Comparison of ENCODE assay signal across 14 cellular contexts in genomic region chr21:24148461-24148860, GRCh38.
DNase-seq lines count a peak whose midpoint lies in the region; ATAC-seq and TF ChIP-seq lines count a peak whose summit lies in the region.
"Had no signal": no experiment of that assay in that cellular context is flagged by ENCODE, and none has a peak within 500 bp of the region (broad histone marks: within the 10 kb centered on the region; RNA-seq: fewer than 3 reads in every experiment).

No MANE protein-coding gene starts in this region.

- CTCF ChIA-PET in CD8-positive, alpha-beta T cell (lab: Charles Lee): no interaction called here

- H3K36me3 ChIP-seq in WERI-Rb-1: no peaks in the 10 kb centered on the region
- H3K36me3 ChIP-seq in CD8-positive, alpha-beta T cell (ENCODE audit: insufficient read depth, low read length): no peaks in the 10 kb centered on the region

- DNase-seq in NCI-H524 (lab: John Stamatoyannopoulos, UW) (peak; percentile 29 to 64), NCI-H82 treated with DMSO at 0.1 percent for 48 hours (lab: John Stamatoyannopoulos, UW; ENCODE audit: unreplicated experiment) (peak; percentile 39), WERI-Rb-1 (peak; percentile 78), endothelial cell (ENCODE audit: low spot score) (no peak)
- no peak for DNase-seq in CD8-positive, alpha-beta T cell
- DNase-seq: C1 segment of cervical spinal cord; Caco-2; CD4-positive, alpha-beta memory T cell; DMS153; DND-41; H9 had no signal

- H3K4me1 Mint-ChIP-seq in endothelial cell (ENCODE audit: unreplicated experiment): no peaks in the 10 kb centered on the region
- H3K4me1 Mint-ChIP-seq in CD8-positive, alpha-beta T cell (ENCODE audit: low read depth): no peaks in the 10 kb centered on the region
- H3K4me1 Mint-ChIP-seq: CD4-positive, alpha-beta memory T cell; GM23338; H9 had no signal

- no peak for ATAC-seq in HG02798 (IDR thresholded peaks at IDR 0.05; ENCODE audit: poor library complexity, unreplicated experiment)
- ATAC-seq in CD8-positive, alpha-beta T cell: no peak
- ATAC-seq: GM23338, HCT116 had no signal

- intact Hi-C loops in CD8-positive, alpha-beta T cell (cut with DNase I, micrococcal nuclease): no loop called here

- H3K9me3 Mint-ChIP-seq in endothelial cell (ENCODE audit: unreplicated experiment): no peaks in the 10 kb centered on the region
- H3K9me3 Mint-ChIP-seq in CD8-positive, alpha-beta T cell: no peaks in the 10 kb centered on the region

- H3K36me3 Mint-ChIP-seq in endothelial cell (ENCODE audit: low read depth, unreplicated experiment): no peaks in the 10 kb centered on the region
- H3K36me3 Mint-ChIP-seq in CD8-positive, alpha-beta T cell: no peaks in the 10 kb centered on the region
- H3K36me3 Mint-ChIP-seq: CD4-positive, alpha-beta memory T cell had no signal

- H3K27me3 Mint-ChIP-seq in endothelial cell (ENCODE audit: unreplicated experiment): no peaks in the 10 kb centered on the region
- no peaks in the 10 kb centered on the region for H3K27me3 Mint-ChIP-seq in CD8-positive, alpha-beta T cell (ENCODE audit: low read depth)
- H3K27me3 Mint-ChIP-seq: CD4-positive, alpha-beta memory T cell had no signal

- no peak overlapping the region for H3K27ac Mint-ChIP-seq in endothelial cell (ENCODE audit: unreplicated experiment)
- H3K27ac Mint-ChIP-seq in CD8-positive, alpha-beta T cell: no peak overlapping the region
- H3K27ac Mint-ChIP-seq: CD4-positive, alpha-beta memory T cell; GM23338 had no signal

- TF ChIP-seq CTCF in WERI-Rb-1 (IDR thresholded peaks at IDR 0.05; ENCODE audit: low read depth, low read length): no peak
- no peak for TF ChIP-seq CTCF in endothelial cell (IDR thresholded peaks at IDR 0.05; ENCODE audit: unreplicated experiment)
- no peak for TF ChIP-seq CTCF in CD8-positive, alpha-beta T cell (IDR thresholded peaks at IDR 0.05)

- no peak overlapping the region for H3K4me3 ChIP-seq in WERI-Rb-1 (ENCODE audit: low read depth, low read length)
- no peak overlapping the region for H3K4me3 ChIP-seq in CD8-positive, alpha-beta T cell (ENCODE audit: low read depth, low read length)
- H3K4me3 ChIP-seq: GM23338 had no signal

- peaks cover 33% of the 10 kb centered on the region for H3K27me3 ChIP-seq in WERI-Rb-1 (ENCODE audit: insufficient read depth, low read depth, severe bottlenecking)
- no peaks in the 10 kb centered on the region for H3K27me3 ChIP-seq in CD8-positive, alpha-beta T cell (ENCODE audit: insufficient read depth, low read length)

- no peaks in the 10 kb centered on the region for H3K4me1 ChIP-seq in CD8-positive, alpha-beta T cell (ENCODE audit: insufficient read depth, low read length)
- H3K4me1 ChIP-seq: Caco-2 had no signal

- H3K27ac ChIP-seq in WERI-Rb-1: no peak overlapping the region
- no peak overlapping the region for H3K27ac ChIP-seq in CD8-positive, alpha-beta T cell (ENCODE audit: low read depth, low read length)

- H3K4me3 Mint-ChIP-seq in endothelial cell (ENCODE audit: unreplicated experiment): no peak overlapping the region
- H3K4me3 Mint-ChIP-seq in CD8-positive, alpha-beta T cell: no peak overlapping the region
- H3K4me3 Mint-ChIP-seq: CD4-positive, alpha-beta memory T cell; GM23338; H9 had no signal

- POLR2A ChIA-PET in CD8-positive, alpha-beta T cell (lab: Charles Lee): no interaction called here

- no peaks in the 10 kb centered on the region for H3K9me3 ChIP-seq in WERI-Rb-1 (ENCODE audit: severe bottlenecking)
- no peaks in the 10 kb centered on the region for H3K9me3 ChIP-seq in CD8-positive, alpha-beta T cell (ENCODE audit: low read length)
- H3K9me3 ChIP-seq: Caco-2 had no signal

Comparison
In these comparisons a context has a peak if more than half of its experiments do, and no peak if none do; other contexts are left out.
1. DNase-seq: peak in NCI-H524 (2 of 2), NCI-H82 treated with DMSO at 0.1 percent for 48 hours (single experiment) and WERI-Rb-1 (single experiment); none in endothelial cell (single experiment) and CD8-positive, alpha-beta T cell (0 of 7).